In genomic region chr5:138449501-138450239, GRCh38 we compare ENCODE assay signal across 8 cellular contexts. TPM values are rescaled to one million over a fixed set of nuclear protein-coding genes. Genes with fewer than 3 reads are reported as not detected.
DNase-seq lines count a peak whose midpoint lies in the region; ATAC-seq and TF ChIP-seq lines count a peak whose summit lies in the region.

No MANE protein-coding gene starts in this region.

- DNase-seq in DMS153 (lab: John Stamatoyannopoulos, UW) (peak; percentile 22), GM23338 (ENCODE audit: low spot score) (peak; percentile 96), NCI-H1092 (lab: John Stamatoyannopoulos, UW) (peak; percentile 58), T-helper 1 cell (peak; percentile 55 to 75 (median 66)), adrenal gland (peak; percentile 85 to 97 (median 92)), heart left ventricle (peak; percentile 87 to 92 (median 89)), pulmonary artery endothelial cell (ENCODE audit: low read depth, low spot score) (peak; percentile 35), aorta (peak; percentile 91 to 98)

- H3K79me2 ChIP-seq in GM23338 (replicated peaks; ENCODE audit: insufficient read depth), result no peaks in the 10 kb centered on the region

- H3K36me3 ChIP-seq in GM23338 (ENCODE audit: insufficient read depth), result no peaks in the 10 kb centered on the region
- no peaks in the 10 kb centered on the region for H3K36me3 ChIP-seq in adrenal gland (replicated peaks in 1 of 2)
- H3K36me3 ChIP-seq in heart left ventricle, result no peaks in the 10 kb centered on the region
- no peaks in the 10 kb centered on the region for H3K36me3 ChIP-seq in aorta (ENCODE audit: control insufficient read depth in 1 of 2, insufficient read depth in 2 of 2, low read length in 1 of 2)

- intact Hi-C loops in adrenal gland (cut with DNase I) (loop anchor here in 1 of 2 donors (5.0 kb wide), 1 partner anchor 98 kb away; no protein-coding TSS in a partner anchor), heart left ventricle (cut with DNase I) (loop anchor here (1.0 to 5.0 kb wide), 5 partner anchors 53 to 98 kb away; no protein-coding TSS in a partner anchor), aorta (cut with DNase I) (loop anchor here (1.0 to 5.0 kb wide), 3 partner anchors 54 to 98 kb away; no protein-coding TSS in a partner anchor)

- TF ChIP-seq POLR2A in adrenal gland (IDR thresholded peaks at IDR 0.05) (no peak), heart left ventricle (IDR thresholded peaks at IDR 0.05) (no peak)

- H3K9me3 ChIP-seq in adrenal gland (replicated peaks in 1 of 3) (no peaks in the 10 kb centered on the region), heart left ventricle (no peaks in the 10 kb centered on the region), aorta (ENCODE audit: control insufficient read depth, low read length) (no peaks in the 10 kb centered on the region)

- no peaks in the 10 kb centered on the region for H3K27me3 ChIP-seq in GM23338 (ENCODE audit: insufficient read depth)
- no peaks in the 10 kb centered on the region for H3K27me3 ChIP-seq in adrenal gland
- no peaks in the 10 kb centered on the region for H3K27me3 ChIP-seq in heart left ventricle
- H3K27me3 ChIP-seq in aorta (ENCODE audit: control insufficient read depth in 1 of 2, insufficient read depth in 2 of 2, low read length in 1 of 2), result no peaks in the 10 kb centered on the region

- peaks cover 23% of the 10 kb centered on the region for H3K4me1 Mint-ChIP-seq in GM23338

- H3K36me3 Mint-ChIP-seq in GM23338 (ENCODE audit: low read depth), result no peaks in the 10 kb centered on the region

- peak; percentile 89 to 97 for TF ChIP-seq CTCF in GM23338 (conservative IDR thresholded peaks at IDR 0.05; ENCODE audit: low read depth in 2 of 2)
- peak; percentile 91 to 99 (median 97) for TF ChIP-seq CTCF in adrenal gland (IDR thresholded peaks at IDR 0.05)
- peak; percentile 93 to 97 (median 96) for TF ChIP-seq CTCF in heart left ventricle (IDR thresholded peaks at IDR 0.05)

- ATAC-seq in GM23338 (peak; percentile 90), heart left ventricle (peak; percentile 83 to 94 (median 92)), aorta (ENCODE audit: low FRiP score) (peak; percentile 94)

- H4K20me1 ChIP-seq in GM23338 (replicated peaks; ENCODE audit: insufficient read depth), result no peaks in the 10 kb centered on the region

- peak overlapping the region; percentile 79 for H3K4me2 ChIP-seq in GM23338

- H3K9me3 Mint-ChIP-seq in GM23338, result no peaks in the 10 kb centered on the region

- peak overlapping the region; percentile 99 for H2AFZ ChIP-seq in GM23338

- WGBS in adrenal gland, 4 donors, result 11 to 26% (median 17%) methylated on average over 12 to 22 of the region's 22 CpGs
- 14 to 38% (median 15%) methylated on average over 8 to 22 of the region's 22 CpGs for WGBS in heart left ventricle, 4 donors
- WGBS in aorta, 2 donors, result 9 to 12% methylated on average over 21 to 22 of the region's 22 CpGs

- no peaks in the 10 kb centered on the region for H3K9me2 ChIP-seq in GM23338 (ENCODE audit: insufficient read depth)

- no peak overlapping the region; the same call in 1 of the 3 replicates for H3K4me3 Mint-ChIP-seq in GM23338

- H3K27ac ChIP-seq in GM23338 (ENCODE audit: low read depth) (no peak overlapping the region), adrenal gland (peak overlapping the region in 1 of 5 donors; percentile 42), heart left ventricle (no peak overlapping the region), aorta (ENCODE audit: low read depth in 1 of 2, low read length in 2 of 2) (no peak overlapping the region)

- H3K27me3 Mint-ChIP-seq in GM23338 (ENCODE audit: insufficient read depth, low read depth, poor library complexity), result peaks cover 23% of the 10 kb centered on the region

- H3K27ac Mint-ChIP-seq in GM23338, result no peak overlapping the region

- peak overlapping the region; percentile 45 for H3K4me3 ChIP-seq in GM23338
- no peak overlapping the region for H3K4me3 ChIP-seq in adrenal gland
- peak overlapping the region in 1 of 12 donors; percentile 16 for H3K4me3 ChIP-seq in heart left ventricle
- no peak overlapping the region for H3K4me3 ChIP-seq in aorta (ENCODE audit: low read length in 2 of 2)

- H3K4me1 ChIP-seq in GM23338 (ENCODE audit: insufficient read depth), result no peaks in the 10 kb centered on the region
- peaks cover 0 to 4% of the 10 kb centered on the region in 2 donors for H3K4me1 ChIP-seq in adrenal gland (replicated peaks in 1 of 2)
- peaks cover 0 to 10% (median 7%) of the 10 kb centered on the region in 12 donors for H3K4me1 ChIP-seq in heart left ventricle
- no peaks in the 10 kb centered on the region for H3K4me1 ChIP-seq in aorta (ENCODE audit: control insufficient read depth in 1 of 2, insufficient read depth in 2 of 2, low read length in 2 of 2)

- no peaks in the 10 kb centered on the region for H3F3A ChIP-seq in GM23338 (replicated peaks; ENCODE audit: low read depth)

TF ChIP-seq in GM23338, 12 proteins besides CTCF, POLR2A, EP300 and RAD21 (continues in another document):
- TF ChIP-seq CREB1 (CRISPR knock-in tag; IDR thresholded peaks at IDR 0.05; ENCODE audit: low read depth) (0 out of 2 replicates have a peak, but pooled peaks have one; percentile 39), EZH2phosphoT487 (IDR thresholded peaks at IDR 0.05; ENCODE audit: unreplicated experiment) (no peak), STAT1 (IDR thresholded peaks at IDR 0.05; ENCODE audit: unreplicated experiment) (no peak), ZNF114 (CRISPR knock-in tag; IDR thresholded peaks at IDR 0.05) (no peak), EZH2 (IDR thresholded peaks at IDR 0.05; ENCODE audit: low read depth, unreplicated experiment) (no peak)

RNA-seq across cellular contexts. Expression of gene REEP2, which starts 10.8 kb away (rescaled TPM):
- 23.0 and 29.8 TPM in 2 replicates for total RNA-seq in GM23338 (2014; rRNA removed; shearing (Covaris generic))
- polyA plus RNA-seq in GM23338 (2016; fragmentation: Nextera tagmentation; extraction: Ambion mirVana) (20.5 and 21.1 TPM in 2 replicates), adrenal gland (10 to 100 TPM in 2 of 3 donors, 1 to 10 TPM in 1; 9.1 to 39.7 (median 11.8) TPM), heart left ventricle (1 to 10 TPM; 2.8 to 3.9 TPM), aorta (10 to 100 TPM in 1 of 2 donors, 1 to 10 TPM in 1; 6.4 to 21.9 TPM)
- total RNA-seq in adrenal gland (10 to 100 TPM in 1 of 8 donors, 1 to 10 TPM in 7; 2.4 to 14.3 (median 4.6) TPM), heart left ventricle (10 to 100 TPM in 3 of 9 donors, 1 to 10 TPM in 6; 1.6 to 11.2 (median 6.2) TPM), pulmonary artery endothelial cell (2.0 and 4.2 TPM in 2 replicates), aorta (10 to 100 TPM in 1 of 2 donors, 1 to 10 TPM in 1; 6.6 to 19.2 TPM)

RNA-seq across cellular contexts. Expression of gene EGR1, which starts 15.6 kb away (rescaled TPM):
- total RNA-seq in GM23338 (2014; rRNA removed; shearing (Covaris generic)), result 11.5 and 13.5 TPM in 2 replicates
- polyA plus RNA-seq in GM23338 (2016; fragmentation: Nextera tagmentation; extraction: Ambion mirVana) (57.1 and 60.3 TPM in 2 replicates), adrenal gland (10 to 100 TPM; 42.9 to 61.5 (median 59.8) TPM), heart left ventricle (10 to 100 TPM; 13.9 to 16.2 TPM), aorta (100 to 1,000 TPM in 1 of 2 donors, 10 to 100 TPM in 1; 61.5 to 300 TPM)
- total RNA-seq in adrenal gland (100 to 1,000 TPM in 1 of 8 donors, 10 to 100 TPM in 6, 1 to 10 TPM in 1; 8.5 to 221 (median 52.6) TPM), heart left ventricle (100 to 1,000 TPM in 1 of 9 donors, 10 to 100 TPM in 4, 1 to 10 TPM in 4; 4.0 to 133 (median 15.3) TPM), pulmonary artery endothelial cell (0.73 and 1.2 TPM in 2 replicates), aorta (100 to 1,000 TPM; 158 to 669 TPM)

Comparison
In these comparisons a context has a peak if more than half of its experiments do, and no peak if none do; other contexts are left out.
1. DNase-seq: peak in every context shown above with its lines; median percentile 96 in GM23338; 94 in aorta; 92 in adrenal gland; 89 in heart left ventricle; 66 in T-helper 1 cell; 58 in NCI-H1092; 35 in pulmonary artery endothelial cell; 22 in DMS153.